Comparison of ENCODE assay signal across 8 cellular contexts in the genomic region with DNA sequence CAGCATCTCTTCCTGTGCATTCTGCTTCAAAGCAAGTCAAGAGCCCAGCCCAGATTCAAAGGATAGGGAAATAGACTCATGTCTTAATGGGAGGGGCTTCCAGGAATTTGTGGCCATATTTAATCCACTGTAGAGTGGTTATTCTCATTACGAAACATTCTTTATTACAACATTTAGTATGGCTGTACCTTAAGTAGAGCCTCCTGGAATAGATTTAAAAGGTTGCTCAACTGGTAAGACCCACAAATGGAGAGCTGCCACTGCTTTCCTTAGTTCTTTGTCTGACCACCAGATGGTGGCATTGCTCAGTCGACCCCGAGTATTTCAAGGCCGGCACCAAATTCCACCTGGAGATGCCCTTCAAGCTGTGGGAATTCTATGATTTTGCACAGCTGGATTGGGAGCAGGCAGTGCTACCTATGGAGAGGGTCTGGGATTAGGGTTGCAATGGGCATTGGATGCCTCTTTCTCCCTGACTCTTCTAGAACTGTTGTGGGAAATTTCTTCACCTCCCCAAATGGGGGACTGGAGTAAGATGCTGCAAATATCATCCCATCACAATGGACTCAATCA.
DNase-seq lines count a peak whose midpoint lies in the region; ATAC-seq and TF ChIP-seq lines count a peak whose summit lies in the region.

No MANE protein-coding gene starts in this region.

- DNase-seq in NCI-H2081 (lab: John Stamatoyannopoulos, UW) (peak; percentile 27 to 37), NCI-H2081 treated with DMSO at 0.1 percent for 48 hours (lab: John Stamatoyannopoulos, UW) (no peak), NCI-H510A (lab: John Stamatoyannopoulos, UW) (peak; percentile 46), endothelial cell (ENCODE audit: low spot score) (peak; percentile 75), midbrain (lab: John Stamatoyannopoulos, UW) (peak; percentile 52), superior temporal gyrus (ENCODE audit: extremely low spot score) (peak; percentile 84)
- peak; percentile 33 to 56 for DNase-seq in activated CD4-positive, alpha-beta T cell treated with anti-CD3 and anti-CD28 coated beads, Interleukin-2, amount 50 U/mL, for 48 hours

- peak; percentile 60 for TF ChIP-seq CTCF in endothelial cell (IDR thresholded peaks at IDR 0.05; ENCODE audit: unreplicated experiment)

- H3K9me3 Mint-ChIP-seq in endothelial cell (ENCODE audit: unreplicated experiment) = no peaks in the 10 kb centered on the region

- H3K27ac Mint-ChIP-seq in endothelial cell (ENCODE audit: unreplicated experiment) = no peak overlapping the region

- H3K36me3 Mint-ChIP-seq in endothelial cell (ENCODE audit: low read depth, unreplicated experiment) = peaks cover 6% of the 10 kb centered on the region

- H3K4me1 Mint-ChIP-seq in endothelial cell (ENCODE audit: unreplicated experiment) = peaks cover 19% of the 10 kb centered on the region

- no peak overlapping the region for H3K4me3 Mint-ChIP-seq in endothelial cell (ENCODE audit: unreplicated experiment)

- peaks cover 4% of the 10 kb centered on the region for H3K27me3 Mint-ChIP-seq in endothelial cell (ENCODE audit: unreplicated experiment)

- peak; percentile 49 for ATAC-seq in HG02981 (IDR thresholded peaks at IDR 0.05; ENCODE audit: unreplicated experiment)
